Comparison of ENCODE assay signal across 26 cellular contexts in the genomic region with DNA sequence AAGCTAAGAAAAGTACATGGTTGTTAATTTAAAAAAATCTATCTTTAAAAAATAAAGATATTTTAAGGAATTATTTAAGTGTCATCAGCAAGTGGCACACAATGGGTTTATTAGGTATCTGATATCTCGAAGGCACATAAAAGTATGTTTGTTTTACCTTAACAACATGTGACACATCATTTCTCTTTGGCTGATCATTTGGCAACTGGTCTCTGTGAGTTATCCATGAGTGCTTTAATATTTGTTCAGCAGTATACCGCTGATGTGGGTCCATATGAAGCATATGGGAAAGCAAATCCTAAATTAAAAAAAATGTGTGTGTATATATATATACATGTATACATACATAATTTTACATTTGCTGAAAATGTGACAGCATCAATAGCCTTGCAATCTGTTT.
"Had no signal": no experiment of that assay in that cellular context is flagged by ENCODE, and none has a peak within 500 bp of the region (broad histone marks: within the 10 kb centered on the region; RNA-seq: fewer than 3 reads in every experiment).

No MANE protein-coding gene starts in this region.

- H3K27me3 ChIP-seq: foreskin keratinocyte, gastroesophageal sphincter, heart left ventricle, hepatocyte, left lung, neutrophil, right lobe of liver, suprapubic skin, transverse colon, upper lobe of right lung, uterus had no signal

- H3K4me1 ChIP-seq: foreskin keratinocyte, gastroesophageal sphincter, heart left ventricle, left lung, parathyroid adenoma, right lobe of liver, suprapubic skin, transverse colon, upper lobe of right lung, uterus had no signal

- H3K9me3 ChIP-seq: gastroesophageal sphincter, heart left ventricle, left lung, mucosa of descending colon, neutrophil, right lobe of liver, suprapubic skin, transverse colon, upper lobe of right lung, uterus had no signal

- DNase-seq: effector CD8-positive, alpha-beta T cell; endodermal cell; foreskin keratinocyte; heart left ventricle; left cardiac atrium; left lung; mucosa of descending colon; naive B cell; right lobe of liver; small intestine; stimulated activated CD4-positive, alpha-beta T cell treated with anti-CD3 and anti-CD28 coated beads, Interleukin-15, amount 100 ng/mL, for 24 hours; stimulated activated CD4-positive, alpha-beta T cell treated with anti-CD3 and anti-CD28 coated beads, Interleukin-4, amount 100 ng/mL, for 1 hour; stimulated activated CD8-positive, alpha-beta memory T cell treated with anti-CD3 and anti-CD28 coated beads, Interleukin-4, amount 100 ng/mL, for 48 hours; stimulated activated naive CD4-positive, alpha-beta T cell; stimulated activated naive CD8-positive, alpha-beta T cell treated with anti-CD3 and anti-CD28 coated beads, Interleukin-15, amount 100 ng/mL, for 72 hours; transverse colon; upper lobe of right lung; uterus had no signal

- H2AFZ ChIP-seq: hepatocyte, parathyroid adenoma had no signal

- H3K27ac ChIP-seq: epithelial cell of prostate, foreskin keratinocyte, gastroesophageal sphincter, heart left ventricle, hepatocyte, left lung, neutrophil, parathyroid adenoma, right lobe of liver, suprapubic skin, transverse colon, upper lobe of right lung, uterus had no signal

- H3K4me2 ChIP-seq: hepatocyte had no signal

- H3K36me3 ChIP-seq: gastroesophageal sphincter, heart left ventricle, left lung, neutrophil, right lobe of liver, suprapubic skin, transverse colon, upper lobe of right lung, uterus had no signal

- H3K9ac ChIP-seq: parathyroid adenoma had no signal

- ATAC-seq: esophagus mucosa; foreskin keratinocyte; gastroesophageal sphincter; heart left ventricle; left cardiac atrium; mucosa of descending colon; natural killer cell treated with Interleukin-12 subunit alpha and Interleukin-12 subunit beta and Interleukin-15 and Interleukin-18, amount 100 ng/mL, for 72 hours; right lobe of liver; stimulated activated naive CD8-positive, alpha-beta T cell treated with anti-CD3 and anti-CD28 coated beads, Interleukin-15, amount 100 ng/mL, for 72 hours; upper lobe of right lung had no signal

- H3K79me2 ChIP-seq: hepatocyte, parathyroid adenoma had no signal

- H3K4me3 ChIP-seq: gastroesophageal sphincter, heart left ventricle, hepatocyte, left lung, mucosa of descending colon, right lobe of liver, suprapubic skin, transverse colon, upper lobe of right lung, uterus had no signal
